8 cellular contexts compared by ENCODE assay signal in the genomic region with DNA sequence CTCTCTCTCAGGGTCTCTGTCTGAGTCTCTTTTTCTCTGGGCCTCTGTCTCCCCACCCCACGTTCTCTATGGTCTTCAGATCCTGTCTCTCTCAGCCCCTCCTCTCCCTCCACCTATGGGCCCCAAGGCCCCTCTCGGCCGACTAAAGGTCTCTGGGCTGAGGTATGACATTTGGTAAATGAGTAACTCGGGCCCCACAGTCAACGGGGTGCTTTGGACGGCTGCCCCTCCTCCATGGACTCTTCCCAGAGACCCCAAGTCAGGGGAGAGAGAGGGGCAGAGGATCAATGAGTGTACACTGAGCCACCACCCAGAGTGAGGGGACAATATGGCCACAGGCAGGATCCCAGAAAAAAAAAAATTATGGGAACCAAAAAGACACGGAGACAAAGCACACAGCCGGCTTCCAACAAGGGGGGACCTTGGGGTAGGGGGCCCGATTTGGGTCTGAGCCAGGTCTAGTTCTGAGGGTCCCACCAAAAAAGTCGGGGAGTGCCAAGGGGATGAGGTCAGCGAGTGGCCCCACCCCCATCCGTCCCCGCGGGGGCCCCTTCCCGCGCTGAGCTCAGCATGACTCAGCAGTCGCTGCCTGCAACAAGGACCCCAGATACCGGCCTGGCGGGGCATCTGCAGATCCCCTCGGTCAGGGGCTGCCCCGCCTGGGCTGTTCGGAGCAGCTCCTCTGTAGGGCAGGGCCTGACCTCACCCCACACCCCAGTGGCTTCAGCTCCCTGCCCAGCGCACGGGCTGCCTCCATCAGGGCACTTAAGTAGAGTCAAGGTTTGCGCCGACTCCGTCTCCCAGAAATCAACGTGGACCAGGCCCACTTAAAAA. TPM values are rescaled to one million over a fixed set of nuclear protein-coding genes. Genes with fewer than 3 reads are reported as not detected.
A peak's percentile ranks its signal among the peaks of the same experiment; 100 is the strongest.
DNase-seq lines count a peak whose midpoint lies in the region; ATAC-seq and TF ChIP-seq lines count a peak whose summit lies in the region.

No MANE protein-coding gene starts in this region.

- TF ChIP-seq CTCF in GM12864 (IDR thresholded peaks at IDR 0.05; ENCODE audit: low read depth, low read length, missing control alignments) = no peak
- no peak for TF ChIP-seq CTCF in colonic mucosa (IDR thresholded peaks at IDR 0.05)

- H3K36me3 ChIP-seq in colonic mucosa = no peaks in the 10 kb centered on the region

- in situ Hi-C loops in KBM-7 (cut with MboI; ENCODE audit: low pct_unique_long_range_greater_than_20kb, low sequenced_read_pairs) = no loop called here

- H3K9me3 ChIP-seq in colonic mucosa = no peaks in the 10 kb centered on the region

- H3K27me3 ChIP-seq in colonic mucosa = no peaks in the 10 kb centered on the region

- no peak for DNase-seq in GM12864 (ENCODE audit: low read depth)
- peak; percentile 64 for DNase-seq in KBM-7
- peak; percentile 43 to 66 for DNase-seq in activated CD4-positive, alpha-beta T cell treated with anti-CD3 and anti-CD28 coated beads for 24 hours (ENCODE audit: low read depth in 2 of 2)
- peak; percentile 85 for DNase-seq in colonic mucosa
- DNase-seq in left lobe of liver (ENCODE audit: low spot score) = peak; percentile 87
- peak; percentile 74 to 77 for DNase-seq in stimulated activated CD4-positive, alpha-beta T cell treated with anti-CD3 and anti-CD28 coated beads, Interleukin-2, amount 100 ng/mL, for 24 hours
- no peak for DNase-seq in middle frontal gyrus (ENCODE audit: extremely low spot score, low spot score)
- no peak for DNase-seq in NCI-H2196 treated with DMSO at 0.1 percent for 48 hours (lab: John Stamatoyannopoulos, UW; ENCODE audit: unreplicated experiment)

- peak; percentile 43 for ATAC-seq in left lobe of liver

- intact Hi-C loops in colonic mucosa (cut with DNase I) = loop anchor here (10.0 kb wide), 1 partner anchor 89 kb away; the partner anchor contains the start of gene PPP1R15A

- peak overlapping the region; percentile 76 for H3K27ac ChIP-seq in colonic mucosa

- H3K4me3 ChIP-seq in GM12864 (ENCODE audit: low read depth, low read length) (peak overlapping the region; percentile 49), colonic mucosa (peak overlapping the region; percentile 89)

- H3K4me1 ChIP-seq in colonic mucosa = no peaks in the 10 kb centered on the region

- H3K9ac ChIP-seq in colonic mucosa (ENCODE audit: low read depth in 2 of 2, low read length in 2 of 2) = peak overlapping the region; percentile 63 to 93

RNA-seq across cellular contexts. Expression of gene FTL, which starts 1.5 kb away (rescaled TPM):
- total RNA-seq in colonic mucosa (1,000 to 10,000 TPM; 1,463 to 1,600 TPM), left lobe of liver (8,713 TPM)

RNA-seq across cellular contexts. Expression of gene BAX, which starts 8.9 kb away (rescaled TPM):
- total RNA-seq in colonic mucosa (100 to 1,000 TPM; 144 to 223 TPM), left lobe of liver (18.9 TPM)

RNA-seq across cellular contexts. Expression of gene GYS1, which starts 29.5 kb away (rescaled TPM):
- total RNA-seq in colonic mucosa = 10 to 100 TPM; 48.8 to 54.7 TPM
- 13.6 TPM for total RNA-seq in left lobe of liver

RNA-seq across cellular contexts. Expression of gene DHDH, which starts 30.1 kb away (rescaled TPM):
- 1 to 10 TPM in 1 of 2 donors, not detected in 1; 1.5 TPM for total RNA-seq in colonic mucosa
- 0.23 TPM for total RNA-seq in left lobe of liver

RNA-seq across cellular contexts. Expression of gene RUVBL2, which starts 30.1 kb away (rescaled TPM):
- 100 to 1,000 TPM in 1 of 2 donors, 10 to 100 TPM in 1; 54.1 to 151 TPM for total RNA-seq in colonic mucosa
- total RNA-seq in left lobe of liver = 34.3 TPM

Comparison
In these comparisons a context has a peak if more than half of its experiments do, and no peak if none do; other contexts are left out.
1. DNase-seq: peak in KBM-7 (single experiment), activated CD4-positive, alpha-beta T cell treated with anti-CD3 and anti-CD28 coated beads for 24 hours (2 of 2), colonic mucosa (single experiment), left lobe of liver (single experiment) and stimulated activated CD4-positive, alpha-beta T cell treated with anti-CD3 and anti-CD28 coated beads, Interleukin-2, amount 100 ng/mL, for 24 hours (2 of 2); none in GM12864 (single experiment), middle frontal gyrus (single experiment) and NCI-H2196 treated with DMSO at 0.1 percent for 48 hours (single experiment).